In genomic region chr1:91776068-91776794, GRCh38 we compare ENCODE assay signal across 19 cellular contexts.
A peak's percentile ranks its signal among the peaks of the same experiment; 100 is the strongest.
DNase-seq lines count a peak whose midpoint lies in the region; ATAC-seq, FAIRE-seq and TF ChIP-seq lines count a peak whose summit lies in the region.
"Had no signal": no experiment of that assay in that cellular context is flagged by ENCODE, and none has a peak within 500 bp of the region (broad histone marks: within the 10 kb centered on the region; RNA-seq: fewer than 3 reads in every experiment).

No MANE protein-coding gene starts in this region.

- intact Hi-C loops in HepG2 (cut with micrococcal nuclease; ENCODE audit: unreplicated experiment): no loop called here
- intact Hi-C loops in esophagus squamous epithelium (cut with DNase I): no loop called here
- intact Hi-C loops in pancreas (cut with DNase I): no loop called here
- intact Hi-C loops in activated naive CD4-positive, alpha-beta T cell treated with anti-CD3 and anti-CD28 coated beads for 36 hours (cut with micrococcal nuclease): no loop called here

- 28% methylated on average over 3 of the region's 3 CpGs for WGBS in liver
- WGBS in HepG2 (ENCODE audit: low lambda C conversion rate): 100% methylated on average over 3 of the region's 3 CpGs
- WGBS in esophagus squamous epithelium, 2 donors: 33 to 44% methylated on average over 3 of the region's 3 CpGs
- WGBS in pancreas, 2 donors: 36 to 39% methylated on average over 3 of the region's 3 CpGs

- no peak for TF ChIP-seq POLR2A in HepG2 (IDR thresholded peaks at IDR 0.05; ENCODE audit: insufficient read depth in 1 of 2, low read depth in 2 of 2, low read length in 2 of 2)
- TF ChIP-seq POLR2A in esophagus squamous epithelium (IDR thresholded peaks at IDR 0.05): no peak

- H3K9ac ChIP-seq in liver (ENCODE audit: low read depth in 1 of 2, low read length in 2 of 2): no peak overlapping the region
- no peak overlapping the region for H3K9ac ChIP-seq in HepG2 (ENCODE audit: insufficient read depth, low read depth, low read length)

- no TSS peak for BruUV-seq in HepG2 (replicated peaks; lab: Mats Ljungman, UMichigan)

- peak overlapping the region; percentile 75 to 76 for H3K27ac ChIP-seq in liver (ENCODE audit: low read depth in 1 of 2, low read length in 2 of 2)
- H3K27ac ChIP-seq in HepG2 (ENCODE audit: extremely low read length, insufficient read depth, low read length): no peak overlapping the region
- H3K27ac ChIP-seq in esophagus squamous epithelium: peak overlapping the region in 3 of 4 donors; percentile 65 to 75 (median 70)
- H3K27ac ChIP-seq in pancreas: peak overlapping the region in 1 of 4 donors; percentile 9
- H3K27ac ChIP-seq: HL-60 had no signal

- POLR2A ChIA-PET in HepG2 (lab: Yijun Ruan, JAX): no interaction called here

- H3K4me2 ChIP-seq in HepG2 (ENCODE audit: low read depth, low read length): no peak overlapping the region
- H3K4me2 ChIP-seq: GM23338 had no signal

- peaks cover 3% of the 10 kb centered on the region; the same call in 1 of the 2 replicates for H4K20me1 ChIP-seq in HepG2 (ENCODE audit: insufficient read depth, low read length)

- TF ChIP-seq RAD21 in liver (IDR thresholded peaks at IDR 0.05) (peak; percentile 40 to 47), HepG2 (CRISPR knock-in tag; IDR thresholded peaks at IDR 0.05) (no peak)

- CTCF ChIA-PET in HepG2 (lab: Yijun Ruan, JAX; ENCODE audit: low intra/inter-chr PET ratio, low total read pairs): no interaction called here
- CTCF ChIA-PET in activated naive CD4-positive, alpha-beta T cell treated with anti-CD3 and anti-CD28 coated beads for 36 hours (lab: Charles Lee): interaction anchor here (1.1 to 1.2 kb wide), 2 partner anchors 40 to 152 kb away, joined by 3 read pairs; no protein-coding TSS in a partner anchor

- no peaks in the 10 kb centered on the region for H3K27me3 ChIP-seq in liver (ENCODE audit: control insufficient read depth in 4 of 4, insufficient read depth in 4 of 4, low read length in 3 of 4)
- no peaks in the 10 kb centered on the region for H3K27me3 ChIP-seq in HepG2 (ENCODE audit: control insufficient read depth in 1 of 2, insufficient read depth in 2 of 2, low read length in 2 of 2)
- H3K27me3 ChIP-seq in esophagus squamous epithelium: no peaks in the 10 kb centered on the region
- H3K27me3 ChIP-seq in pancreas: no peaks in the 10 kb centered on the region

- in situ Hi-C loops in HepG2 (cut with HindIII; ENCODE audit: extremely low pct_ligation_motif_present, low pct_unique_long_range_greater_than_20kb): no loop called here

- no peak overlapping the region for H3K4me3 Mint-ChIP-seq in activated naive CD4-positive, alpha-beta T cell treated with anti-CD3 and anti-CD28 coated beads for 36 hours
- H3K4me3 Mint-ChIP-seq: B cell; CD4-positive, CD25-positive, alpha-beta regulatory T cell; GM23338 had no signal

- ATAC-seq in HepG2 (no peak), pancreas (peak; percentile 29 to 39 (median 32)), GM21737 (IDR thresholded peaks at IDR 0.05; ENCODE audit: unreplicated experiment) (no peak), GM19463 (IDR thresholded peaks at IDR 0.05; ENCODE audit: unreplicated experiment) (no peak)
- ATAC-seq: GM23338 had no signal

- no peak for FAIRE-seq in HepG2 (lab: Jason Lieb, UNC)
- no peak for FAIRE-seq in pancreas (lab: Jason Lieb, UNC)
- FAIRE-seq: G401.6 had no signal

- no peak for DNase-seq in HepG2 (ENCODE audit: low spot score)
- no peak for DNase-seq in esophagus squamous epithelium (lab: John Stamatoyannopoulos, UW)
- peak in 2 of 6 donors; percentile 26 to 32 for DNase-seq in pancreas
- DNase-seq in activated naive CD4-positive, alpha-beta T cell treated with anti-CD3 and anti-CD28 coated beads for 36 hours: no peak
- DNase-seq: CD4-positive, CD25-positive, alpha-beta regulatory T cell; COR-L47; HCEC 1CT; IMR-90; Karpas-422; NCI-H1436 treated with DMSO at 0.1 percent for 48 hours; NCI-H2081 treated with DMSO at 0.1 percent for 48 hours; SHP77 had no signal

- peaks cover 6% of the 10 kb centered on the region for H3K36me3 Mint-ChIP-seq in activated naive CD4-positive, alpha-beta T cell treated with anti-CD3 and anti-CD28 coated beads for 36 hours (ENCODE audit: low read depth)

- no peaks in the 10 kb centered on the region for H3K27me3 Mint-ChIP-seq in activated naive CD4-positive, alpha-beta T cell treated with anti-CD3 and anti-CD28 coated beads for 36 hours (ENCODE audit: low read depth)
- H3K27me3 Mint-ChIP-seq: B cell; CD4-positive, CD25-positive, alpha-beta regulatory T cell had no signal

- H3K9me3 Mint-ChIP-seq in activated naive CD4-positive, alpha-beta T cell treated with anti-CD3 and anti-CD28 coated beads for 36 hours: no peaks in the 10 kb centered on the region
- H3K9me3 Mint-ChIP-seq: GM23338 had no signal

- H3K27ac Mint-ChIP-seq in activated naive CD4-positive, alpha-beta T cell treated with anti-CD3 and anti-CD28 coated beads for 36 hours: no peak overlapping the region
- H3K27ac Mint-ChIP-seq: B cell, GM23338 had no signal

- peaks cover 29% of the 10 kb centered on the region for H3K79me2 ChIP-seq in HepG2 (ENCODE audit: insufficient read depth, low read length)

- no peak overlapping the region for H2AFZ ChIP-seq in HepG2 (ENCODE audit: low read length)
- H2AFZ ChIP-seq: GM23338 had no signal

- TF ChIP-seq CTCF in liver (IDR thresholded peaks at IDR 0.05; ENCODE audit: low read depth, low read length, missing input control): no peak
- TF ChIP-seq CTCF in HepG2 (CRISPR knock-in tag; IDR thresholded peaks at IDR 0.05): no peak
- no peak for TF ChIP-seq CTCF in esophagus squamous epithelium (IDR thresholded peaks at IDR 0.05)
- no peak for TF ChIP-seq CTCF in pancreas (IDR thresholded peaks at IDR 0.05)

- no peaks in the 10 kb centered on the region for H3K9me3 ChIP-seq in liver (ENCODE audit: control insufficient read depth in 4 of 4, low read length in 3 of 4)
- H3K9me3 ChIP-seq in HepG2 (ENCODE audit: low read length): no peaks in the 10 kb centered on the region
- no peaks in the 10 kb centered on the region for H3K9me3 ChIP-seq in esophagus squamous epithelium
- no peaks in the 10 kb centered on the region for H3K9me3 ChIP-seq in pancreas

- H3K4me3 ChIP-seq in liver (ENCODE audit: low read depth in 1 of 3, low read length in 3 of 3) (no peak overlapping the region), HepG2 (replicated peaks in 1 of 3; ENCODE audit: insufficient read depth in 1 of 3, low read depth in 2 of 3, low read length in 3 of 3) (no peak overlapping the region), esophagus squamous epithelium (no peak overlapping the region), pancreas (no peak overlapping the region)
- H3K4me3 ChIP-seq: GM23338 had no signal

- no peaks in the 10 kb centered on the region for H3K36me3 ChIP-seq in liver (ENCODE audit: control insufficient read depth in 4 of 4, insufficient read depth in 3 of 4, low read depth in 1 of 4, low read length in 3 of 4)
- peaks cover 22 to 73% of the 10 kb centered on the region in 2 experiments for H3K36me3 ChIP-seq in HepG2 (replicated peaks in 1 of 2; ENCODE audit: control insufficient read depth in 1 of 2, insufficient read depth in 2 of 2, low read length in 2 of 2)
- H3K36me3 ChIP-seq in esophagus squamous epithelium: no peaks in the 10 kb centered on the region
- no peaks in the 10 kb centered on the region for H3K36me3 ChIP-seq in pancreas

- TF ChIP-seq EP300 in HepG2 (IDR thresholded peaks at IDR 0.05; ENCODE audit: low read depth in 2 of 2, low read length in 2 of 2): no peak
- TF ChIP-seq EP300 in HepG2 (CRISPR knock-in tag; IDR thresholded peaks at IDR 0.05; ENCODE audit: borderline replicate concordance): no peak

- H3K4me1 Mint-ChIP-seq in activated naive CD4-positive, alpha-beta T cell treated with anti-CD3 and anti-CD28 coated beads for 36 hours (ENCODE audit: low read depth): peaks cover 2% of the 10 kb centered on the region
- H3K4me1 Mint-ChIP-seq: B cell had no signal

- H3K4me1 ChIP-seq in liver (ENCODE audit: control insufficient read depth in 4 of 4, insufficient read depth in 4 of 4, low read length in 3 of 4) (peaks cover 14 to 31% (median 23%) of the 10 kb centered on the region in 4 donors), HepG2 (ENCODE audit: insufficient read depth, low read length) (no peaks in the 10 kb centered on the region; the same call in 1 of the 2 replicates), esophagus squamous epithelium (peaks cover 0 to 80% (median 14%) of the 10 kb centered on the region in 3 donors), pancreas (peaks cover 12 to 46% (median 36%) of the 10 kb centered on the region in 3 donors)

TF ChIP-seq in liver, 16 proteins besides CTCF, POLR2A, EP300 and RAD21 (continues in another document):
- no peak for TF ChIP-seq ATF3 (IDR thresholded peaks at IDR 0.05)

TF ChIP-seq in HepG2, 621 proteins besides CTCF, POLR2A, EP300 and RAD21:
- TF ChIP-seq MEIS2 (CRISPR knock-in tag; IDR thresholded peaks at IDR 0.05): no peak
TF ChIP-seq in HepG2: peak in this region for 0.

Comparison
In these comparisons a context has a peak if more than half of its experiments do, and no peak if none do; other contexts are left out.
1. ATAC-seq: peak in pancreas (4 of 4); none in HepG2 (single experiment), GM21737 (single experiment) and GM19463 (single experiment).